In genomic region chr2:40332096-40332826, GRCh38 we compare ENCODE assay signal across 10 cellular contexts.
A peak's percentile ranks its signal among the peaks of the same experiment; 100 is the strongest.
DNase-seq lines count a peak whose midpoint lies in the region; ATAC-seq and TF ChIP-seq lines count a peak whose summit lies in the region.
"Had no signal": no experiment of that assay in that cellular context is flagged by ENCODE, and none has a peak within 500 bp of the region (broad histone marks: within the 10 kb centered on the region; RNA-seq: fewer than 3 reads in every experiment).

No MANE protein-coding gene starts in this region.

- peak overlapping the region in 4 of 5 donors; percentile 3 to 73 (median 25) for H3K27ac ChIP-seq in stomach

- WGBS in stomach, 5 donors: 28 to 35% (median 31%) methylated on average over 8 of the region's 8 CpGs

- TF ChIP-seq CTCF in foreskin fibroblast (IDR thresholded peaks at IDR 0.05; ENCODE audit: low read depth, low read length) (no peak), stomach (IDR thresholded peaks at IDR 0.05) (no peak)

- peak; percentile 36 for DNase-seq in NCI-H82 (lab: John Stamatoyannopoulos, UW)
- no peak for DNase-seq in NCI-H82 treated with DMSO at 0.1 percent for 48 hours (lab: John Stamatoyannopoulos, UW; ENCODE audit: unreplicated experiment)
- DNase-seq in RPMI7951 (ENCODE audit: low read depth): peak; percentile 55
- DNase-seq in foreskin fibroblast: peak; percentile 65 to 73
- no peak for DNase-seq in stomach
- DNase-seq in SW 1271 (lab: John Stamatoyannopoulos, UW): no peak
- no peak for DNase-seq in stimulated activated naive CD4-positive, alpha-beta T cell treated with Interleukin-2 at 50 U/mL for 16 hours (lab: John Stamatoyannopoulos, UW)
- DNase-seq: islet precursor cell, MM.1S had no signal

- ATAC-seq in GM19467 (IDR thresholded peaks at IDR 0.05; ENCODE audit: unreplicated experiment): no peak

- no peak overlapping the region for H3K4me3 ChIP-seq in foreskin fibroblast (ENCODE audit: low read depth in 1 of 2, low read length in 2 of 2)
- no peak overlapping the region for H3K4me3 ChIP-seq in stomach

- peaks cover 0 to 12% (median 6%) of the 10 kb centered on the region in 4 donors for H3K4me1 ChIP-seq in stomach

- no peak for TF ChIP-seq EP300 in stomach (IDR thresholded peaks at IDR 0.05)

- no peaks in the 10 kb centered on the region for H3K27me3 ChIP-seq in stomach

- TF ChIP-seq POLR2A in stomach (IDR thresholded peaks at IDR 0.05): no peak

- intact Hi-C loops in stomach (cut with DNase I; ENCODE audit: low total_unique reads): no loop called here

- H3K36me3 ChIP-seq in stomach: no peaks in the 10 kb centered on the region

- H3K9me3 ChIP-seq in stomach: no peaks in the 10 kb centered on the region

Comparison
In these comparisons a context has a peak if more than half of its experiments do, and no peak if none do; other contexts are left out.
1. DNase-seq: peak in NCI-H82 (single experiment), RPMI7951 (single experiment) and foreskin fibroblast (2 of 2); none in NCI-H82 treated with DMSO at 0.1 percent for 48 hours (single experiment), stomach (single experiment), SW 1271 (0 of 2) and stimulated activated naive CD4-positive, alpha-beta T cell treated with Interleukin-2 at 50 U/mL for 16 hours (single experiment).